8 cellular contexts compared by ENCODE assay signal in the genomic region with DNA sequence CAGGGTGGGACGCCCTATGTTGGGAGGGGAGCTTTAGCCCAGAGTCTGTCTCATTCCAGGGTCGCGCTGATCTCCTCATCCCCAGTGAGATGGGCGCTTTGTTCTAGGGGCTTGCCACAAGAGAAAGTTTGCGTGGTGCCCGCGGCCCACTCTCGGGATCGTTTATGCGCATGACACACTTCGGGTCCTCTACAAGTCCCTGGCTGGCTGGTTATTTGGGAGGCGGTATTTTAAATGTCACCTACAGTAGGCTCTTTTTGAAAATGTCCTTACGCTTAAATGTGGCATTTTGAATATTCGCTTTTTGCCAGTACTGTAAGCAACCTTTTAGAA. TPM values are rescaled to one million over a fixed set of nuclear protein-coding genes. Genes with fewer than 3 reads are reported as not detected.
DNase-seq lines count a peak whose midpoint lies in the region; ATAC-seq lines count a peak whose summit lies in the region.

No MANE protein-coding gene starts in this region.

- WGBS in right cardiac atrium: under 1% methylated on average over 14 of the region's 14 CpGs

- DNase-seq in AG08395 (ENCODE audit: low spot score) (peak; percentile 38), MG63 (no peak), right cardiac atrium (peak in 2 of 3 donors; percentile 54 to 64)
- DNase-seq in activated naive CD4-positive, alpha-beta T cell treated with anti-CD3 and anti-CD28 coated beads, Interleukin-2, amount 10 ng/mL, durations not matched to agents 7 days and 5 days: peak; percentile 54
- peak; percentile 11 to 16 for DNase-seq in stimulated activated CD4-positive, alpha-beta T cell treated with anti-CD3 and anti-CD28 coated beads, Interleukin-15, amount 100 ng/mL, for 1 hour (ENCODE audit: low read depth in 1 of 2, low spot score in 1 of 2)

- H3K9me3 Mint-ChIP-seq in activated naive CD4-positive, alpha-beta T cell treated with anti-CD3 and anti-CD28 coated beads, Interleukin-2, amount 10 ng/mL, durations not matched to agents 7 days and 5 days: no peaks in the 10 kb centered on the region

- ATAC-seq in GM18511 (IDR thresholded peaks at IDR 0.05; ENCODE audit: unreplicated experiment): peak; percentile 4
- ATAC-seq in right cardiac atrium: peak; percentile 14 to 21
- no peak for ATAC-seq in GM18861 (IDR thresholded peaks at IDR 0.05; ENCODE audit: unreplicated experiment)
- no peak for ATAC-seq in HG02970 (IDR thresholded peaks at IDR 0.05; ENCODE audit: low FRiP score, unreplicated experiment)

- H3K27ac Mint-ChIP-seq in activated naive CD4-positive, alpha-beta T cell treated with anti-CD3 and anti-CD28 coated beads, Interleukin-2, amount 10 ng/mL, durations not matched to agents 7 days and 5 days: no peak overlapping the region

- CTCF ChIA-PET in activated naive CD4-positive, alpha-beta T cell treated with anti-CD3 and anti-CD28 coated beads, Interleukin-2, amount 10 ng/mL, durations not matched to agents 7 days and 5 days (lab: Charles Lee): no interaction called here

- peak overlapping the region; percentile 79 for H3K27ac ChIP-seq in right cardiac atrium (ENCODE audit: low read length)

- H3K36me3 ChIP-seq in MG63: peaks cover 27% of the 10 kb centered on the region

- peaks cover 25% of the 10 kb centered on the region for H3K36me3 Mint-ChIP-seq in activated naive CD4-positive, alpha-beta T cell treated with anti-CD3 and anti-CD28 coated beads, Interleukin-2, amount 10 ng/mL, durations not matched to agents 7 days and 5 days

- peaks cover 40% of the 10 kb centered on the region for H3K4me1 Mint-ChIP-seq in activated naive CD4-positive, alpha-beta T cell treated with anti-CD3 and anti-CD28 coated beads, Interleukin-2, amount 10 ng/mL, durations not matched to agents 7 days and 5 days

- H3K27me3 ChIP-seq in MG63: no peaks in the 10 kb centered on the region
- H3K27me3 ChIP-seq in right cardiac atrium (ENCODE audit: control insufficient read depth, insufficient read depth): no peaks in the 10 kb centered on the region

- H3K4me3 ChIP-seq in MG63: peak overlapping the region; percentile 97
- peak overlapping the region; percentile 94 for H3K4me3 ChIP-seq in right cardiac atrium (ENCODE audit: low read length)

- intact Hi-C loops in right cardiac atrium (cut with DNase I): no loop called here

- no peaks in the 10 kb centered on the region for H3K27me3 Mint-ChIP-seq in activated naive CD4-positive, alpha-beta T cell treated with anti-CD3 and anti-CD28 coated beads, Interleukin-2, amount 10 ng/mL, durations not matched to agents 7 days and 5 days

- no peak overlapping the region for H3K4me3 Mint-ChIP-seq in activated naive CD4-positive, alpha-beta T cell treated with anti-CD3 and anti-CD28 coated beads, Interleukin-2, amount 10 ng/mL, durations not matched to agents 7 days and 5 days

- peaks cover 3% of the 10 kb centered on the region for H3K4me1 ChIP-seq in right cardiac atrium (ENCODE audit: control insufficient read depth, insufficient read depth, low read length)

- no peaks in the 10 kb centered on the region for H3K9me3 ChIP-seq in MG63
- no peaks in the 10 kb centered on the region for H3K9me3 ChIP-seq in right cardiac atrium (ENCODE audit: control insufficient read depth, low read length)

RNA-seq across cellular contexts. Expression of a gene that starts 0.5 kb away (rescaled TPM):
- total RNA-seq in MG63 (2014; rRNA removed; shearing (Covaris generic); ENCODE audit: low replicate concordance): 45.6 and 97.8 TPM in 2 replicates
- total RNA-seq in right cardiac atrium: 10 to 100 TPM; 19.2 to 27.9 (median 22.3) TPM
- polyA plus RNA-seq in right cardiac atrium: 16.8 TPM

RNA-seq across cellular contexts. Expression of a gene that starts 0.7 kb away (rescaled TPM):
- total RNA-seq in MG63 (2014; rRNA removed; shearing (Covaris generic); ENCODE audit: low replicate concordance): 95.0 and 201 TPM in 2 replicates
- total RNA-seq in right cardiac atrium: 10 to 100 TPM; 18.3 to 21.1 (median 20.3) TPM
- 9.2 TPM for polyA plus RNA-seq in right cardiac atrium

RNA-seq across cellular contexts. Expression of a gene that starts 24.0 kb away (rescaled TPM):
- 1.1 and 6.6 TPM in 2 replicates for total RNA-seq in MG63 (2014; rRNA removed; shearing (Covaris generic); ENCODE audit: low replicate concordance)
- 10 to 100 TPM in 1 of 4 donors, 1 to 10 TPM in 3; 3.9 to 11.7 (median 6.9) TPM for total RNA-seq in right cardiac atrium
- polyA plus RNA-seq in right cardiac atrium: 9.6 TPM

Comparison
In these comparisons a context has a peak if more than half of its experiments do, and no peak if none do; other contexts are left out.
1. ATAC-seq: peak in GM18511 (single experiment) and right cardiac atrium (2 of 2); none in GM18861 (single experiment) and HG02970 (single experiment).